ENCODE assay signal across 21 cellular contexts in the genomic region with DNA sequence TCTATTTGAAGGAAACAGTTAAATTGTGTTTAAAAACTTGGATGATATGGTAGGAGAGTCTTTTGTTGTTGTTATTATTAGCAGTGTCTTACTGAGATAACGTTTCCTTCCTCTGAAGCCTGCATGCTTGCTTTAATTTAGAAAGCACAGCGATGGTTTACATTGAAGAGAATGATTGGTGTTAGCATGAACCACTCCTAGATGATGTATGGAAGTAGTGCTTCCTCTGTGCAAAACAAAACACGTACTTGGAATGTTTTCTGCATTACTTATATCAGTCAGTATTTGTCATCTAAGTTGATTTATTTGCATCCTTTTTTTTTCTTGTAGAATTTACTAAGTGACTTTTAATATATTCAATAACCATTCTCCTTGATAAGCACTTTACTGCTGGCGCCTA.
DNase-seq lines count a peak whose midpoint lies in the region; ATAC-seq and TF ChIP-seq lines count a peak whose summit lies in the region.
"Had no signal": no experiment of that assay in that cellular context is flagged by ENCODE, and none has a peak within 500 bp of the region (broad histone marks: within the 10 kb centered on the region; RNA-seq: fewer than 3 reads in every experiment).

No MANE protein-coding gene starts in this region.

- no peak overlapping the region for H3K4me3 ChIP-seq in OCI-LY7 (ENCODE audit: low read depth, low read length, poor library complexity, severe bottlenecking)
- H3K4me3 ChIP-seq in fibroblast of villous mesenchyme (ENCODE audit: low read depth, low read length) = no peak overlapping the region
- H3K4me3 ChIP-seq in neutrophil (ENCODE audit: low read depth in 1 of 2, low read length in 1 of 2) = no peak overlapping the region
- H3K4me3 ChIP-seq in CD8-positive, alpha-beta memory T cell (ENCODE audit: low read length) = no peak overlapping the region
- no peak overlapping the region for H3K4me3 ChIP-seq in SK-N-SH (ENCODE audit: low read depth in 2 of 2, low read length in 1 of 2)
- H3K4me3 ChIP-seq: PC-9 had no signal

- peak overlapping the region in 3 of 8 donors; percentile 8 to 48 (median 10) for H3K27ac Mint-ChIP-seq in CD8-positive, alpha-beta memory T cell
- H3K27ac Mint-ChIP-seq: CD4-positive, alpha-beta T cell had no signal

- POLR2A ChIA-PET in OCI-LY7 (lab: Charles Lee) (no interaction called here), SK-N-SH (lab: Yijun Ruan, JAX) (no interaction called here)
- POLR2A ChIA-PET in CD8-positive, alpha-beta memory T cell (lab: Charles Lee) = no interaction called here

- H3F3A ChIP-seq in SK-N-SH (replicated peaks; ENCODE audit: insufficient read depth) = no peaks in the 10 kb centered on the region

- TF ChIP-seq RAD21 in SK-N-SH (IDR thresholded peaks at IDR 0.05; ENCODE audit: low read length) = no peak

- H3K27ac ChIP-seq in OCI-LY7 (ENCODE audit: low read depth, low read length, poor library complexity, severe bottlenecking) (no peak overlapping the region), neutrophil (peak overlapping the region; percentile 75), SK-N-SH (ENCODE audit: low read depth in 2 of 2, low read length in 1 of 2) (no peak overlapping the region), caudate nucleus (ENCODE audit: low read depth, low read length) (no peak overlapping the region)
- H3K27ac ChIP-seq in CD8-positive, alpha-beta memory T cell (ENCODE audit: low read depth, low read length) = no peak overlapping the region
- H3K27ac ChIP-seq: PC-9 had no signal

- no peak for ATAC-seq in HG02938 (IDR thresholded peaks at IDR 0.05; ENCODE audit: unreplicated experiment)
- ATAC-seq: Right ventricle myocardium inferior had no signal

- peaks cover 19 to 96% (median 45%) of the 10 kb centered on the region in 3 donors for H3K36me3 Mint-ChIP-seq in CD8-positive, alpha-beta memory T cell

- H3K79me2 ChIP-seq in OCI-LY7 (ENCODE audit: insufficient read depth, low read depth, low read length) = no peaks in the 10 kb centered on the region
- no peaks in the 10 kb centered on the region for H3K79me2 ChIP-seq in SK-N-SH (ENCODE audit: insufficient read depth)

- peak; percentile 21 for DNase-seq in EH (ENCODE audit: low read depth)
- no peak for DNase-seq in OCI-LY7 (ENCODE audit: low spot score)
- peak; percentile 40 for DNase-seq in fibroblast of villous mesenchyme (ENCODE audit: low read depth)
- DNase-seq in CD8-positive, alpha-beta memory T cell = no peak
- no peak for DNase-seq in SK-N-SH
- DNase-seq in caudate nucleus (lab: John Stamatoyannopoulos, UW) = no peak
- DNase-seq: CD4-positive, alpha-beta T cell; COR-L47; DMS53; GF-D8; KBM-7; NCI-H1105 treated with DMSO at 0.1 percent for 48 hours; NCI-H146; NCI-H2029; NCI-H446; NCI-H82; NK-92 treated with Interleukin-12 subunit alpha and Interleukin-12 subunit beta, amount 100 ng/mL, for 24 hours; PC-9 had no signal

- H3K9me2 ChIP-seq in OCI-LY7 (ENCODE audit: insufficient read depth, low read length) = no peaks in the 10 kb centered on the region
- no peaks in the 10 kb centered on the region for H3K9me2 ChIP-seq in SK-N-SH

- no peaks in the 10 kb centered on the region for H3K4me1 ChIP-seq in OCI-LY7 (ENCODE audit: insufficient read depth, low read length, poor library complexity, severe bottlenecking)
- peaks cover 27 to 35% of the 10 kb centered on the region in 2 experiments for H3K4me1 ChIP-seq in neutrophil (ENCODE audit: control insufficient read depth in 1 of 2, insufficient read depth in 1 of 2, low read depth in 1 of 2, low read length in 1 of 2)
- no peaks in the 10 kb centered on the region for H3K4me1 ChIP-seq in CD8-positive, alpha-beta memory T cell (ENCODE audit: insufficient read depth, low read length)
- peaks cover 0 to 3% of the 10 kb centered on the region in 2 experiments; a peak in 1 of 4 replicates for H3K4me1 ChIP-seq in SK-N-SH (ENCODE audit: control insufficient read depth in 1 of 2, insufficient read depth in 2 of 2, low read depth in 1 of 2, low read length in 1 of 2)

- CTCF ChIA-PET in OCI-LY7 (lab: Charles Lee; ENCODE audit: unreplicated experiment) (no interaction called here), SK-N-SH (lab: Yijun Ruan, JAX) (interaction anchor here (0.7 to 1.8 kb wide), 10 partner anchors 10 to 117 kb away, joined by 3 to 17 read pairs (median 4); no protein-coding TSS in a partner anchor)
- CTCF ChIA-PET in CD8-positive, alpha-beta memory T cell (lab: Charles Lee) = no interaction called here

- WGBS in SK-N-SH (ENCODE audit: low lambda C conversion rate) = 94% methylated on average over 4 of the region's 4 CpGs

- no peak for TF ChIP-seq EP300 in SK-N-SH (IDR thresholded peaks at IDR 0.05; ENCODE audit: borderline replicate concordance in 1 of 2, low read depth in 1 of 2, low read length in 1 of 2)

- H2AFZ ChIP-seq in OCI-LY7 (ENCODE audit: low read length) = no peak overlapping the region
- H2AFZ ChIP-seq in SK-N-SH (ENCODE audit: low read depth) = no peak overlapping the region
- H2AFZ ChIP-seq: PC-9 had no signal

- TSS peak; percentile 5 for BruUV-seq in OCI-LY7 (replicated peaks; lab: Mats Ljungman, UMichigan)

- H3K9me3 ChIP-seq in OCI-LY7 (ENCODE audit: low read length) (no peaks in the 10 kb centered on the region), neutrophil (no peaks in the 10 kb centered on the region), SK-N-SH (no peaks in the 10 kb centered on the region)
- H3K9me3 ChIP-seq in CD8-positive, alpha-beta memory T cell (ENCODE audit: low read length) = no peaks in the 10 kb centered on the region

- H3K9ac ChIP-seq in SK-N-SH = no peak overlapping the region

- H3K27me3 ChIP-seq in neutrophil = no peaks in the 10 kb centered on the region
- no peaks in the 10 kb centered on the region for H3K27me3 ChIP-seq in CD8-positive, alpha-beta memory T cell (ENCODE audit: insufficient read depth, low read length, poor library complexity, severe bottlenecking)
- H3K27me3 ChIP-seq in SK-N-SH (ENCODE audit: insufficient read depth) = no peaks in the 10 kb centered on the region

- intact Hi-C loops in OCI-LY7 (cut with micrococcal nuclease; ENCODE audit: unreplicated experiment) = no loop called here

- H3K4me1 Mint-ChIP-seq in CD8-positive, alpha-beta memory T cell = no peaks in the 10 kb centered on the region

- TF ChIP-seq CTCF in OCI-LY7 (conservative IDR thresholded peaks at IDR 0.05; ENCODE audit: low read length) (no peak), fibroblast of villous mesenchyme (IDR thresholded peaks at IDR 0.05; ENCODE audit: insufficient read depth, low read depth, low read length) (no peak), neutrophil (IDR thresholded peaks at IDR 0.05) (no peak), SK-N-SH (IDR thresholded peaks at IDR 0.05) (no peak)

- H3K4me2 ChIP-seq in OCI-LY7 (ENCODE audit: low read length) (no peak overlapping the region), SK-N-SH (no peak overlapping the region)
- H3K4me2 ChIP-seq: PC-9 had no signal

- no peaks in the 10 kb centered on the region for H3K9me3 Mint-ChIP-seq in CD8-positive, alpha-beta memory T cell
- H3K9me3 Mint-ChIP-seq: CD4-positive, alpha-beta T cell had no signal

- no peaks in the 10 kb centered on the region for H3K27me3 Mint-ChIP-seq in CD8-positive, alpha-beta memory T cell
- H3K27me3 Mint-ChIP-seq: CD4-positive, alpha-beta T cell had no signal

- 0 out of 2 replicates have a peak, but pooled peaks cover 4% of the 10 kb centered on the region for H4K20me1 ChIP-seq in OCI-LY7 (ENCODE audit: insufficient read depth, low read length)
- H4K20me1 ChIP-seq in SK-N-SH (ENCODE audit: insufficient read depth) = no peaks in the 10 kb centered on the region

- no peak overlapping the region for H3K4me3 Mint-ChIP-seq in CD8-positive, alpha-beta memory T cell
- H3K4me3 Mint-ChIP-seq: CD4-positive, alpha-beta T cell had no signal

- H3K36me3 ChIP-seq in OCI-LY7 (ENCODE audit: insufficient read depth, low read length) (peaks cover 97% of the 10 kb centered on the region), neutrophil (peaks cover 64% of the 10 kb centered on the region), SK-N-SH (replicated peaks in 1 of 2; ENCODE audit: control insufficient read depth in 1 of 2, insufficient read depth in 2 of 2, low read length in 1 of 2) (peaks cover 58 to 83% of the 10 kb centered on the region in 2 experiments)
- peaks cover 72% of the 10 kb centered on the region for H3K36me3 ChIP-seq in CD8-positive, alpha-beta memory T cell (ENCODE audit: insufficient read depth, low read length)

TF ChIP-seq in SK-N-SH, 30 proteins besides CTCF, POLR2A, EP300 and RAD21 (continues in another document):
- TF ChIP-seq FOSL2 (IDR thresholded peaks at IDR 0.05; ENCODE audit: borderline replicate concordance, low read depth) = no peak
- TF ChIP-seq, protein P1, sequence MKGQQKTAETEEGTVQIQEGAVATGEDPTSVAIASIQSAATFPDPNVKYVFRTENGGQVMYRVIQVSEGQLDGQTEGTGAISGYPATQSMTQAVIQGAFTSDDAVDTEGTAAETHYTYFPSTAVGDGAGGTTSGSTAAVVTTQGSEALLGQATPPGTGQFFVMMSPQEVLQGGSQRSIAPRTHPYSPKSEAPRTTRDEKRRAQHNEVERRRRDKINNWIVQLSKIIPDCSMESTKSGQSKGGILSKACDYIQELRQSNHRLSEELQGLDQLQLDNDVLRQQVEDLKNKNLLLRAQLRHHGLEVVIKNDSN (IDR thresholded peaks at IDR 0.05; ENCODE audit: borderline replicate concordance, low read depth) = no peak
- no peak for TF ChIP-seq POLR2AphosphoS5 (IDR thresholded peaks at IDR 0.05; ENCODE audit: low read depth, low read length)
- TF ChIP-seq RFX5 (IDR thresholded peaks at IDR 0.05; ENCODE audit: low read length) = no peak
- TF ChIP-seq NRF1 (IDR thresholded peaks at IDR 0.05; ENCODE audit: low read depth, low read length) = no peak
- no peak for TF ChIP-seq PBX3 (IDR thresholded peaks at IDR 0.05)
- TF ChIP-seq MAX (IDR thresholded peaks at IDR 0.05; ENCODE audit: low read depth) = no peak
- no peak for TF ChIP-seq RCOR1 (IDR thresholded peaks at IDR 0.05; ENCODE audit: low read length)
- no peak for TF ChIP-seq ELF1 (IDR thresholded peaks at IDR 0.05)
- no peak for TF ChIP-seq SMC3 (IDR thresholded peaks at IDR 0.05; ENCODE audit: low read depth, low read length)
- TF ChIP-seq FOXM1 (IDR thresholded peaks at IDR 0.05; ENCODE audit: low read depth) = no peak
- TF ChIP-seq GATA2 (CRISPR knock-in tag; IDR thresholded peaks at IDR 0.05) = no peak

Comparison
In these comparisons a context has a peak if more than half of its experiments do, and no peak if none do; other contexts are left out.
1. DNase-seq: peak in EH (single experiment) and fibroblast of villous mesenchyme (single experiment); none in OCI-LY7 (single experiment), CD8-positive, alpha-beta memory T cell (0 of 5), SK-N-SH (single experiment) and caudate nucleus (0 of 61).